Comparison of ENCODE assay signal across 28 cellular contexts in the genomic region with DNA sequence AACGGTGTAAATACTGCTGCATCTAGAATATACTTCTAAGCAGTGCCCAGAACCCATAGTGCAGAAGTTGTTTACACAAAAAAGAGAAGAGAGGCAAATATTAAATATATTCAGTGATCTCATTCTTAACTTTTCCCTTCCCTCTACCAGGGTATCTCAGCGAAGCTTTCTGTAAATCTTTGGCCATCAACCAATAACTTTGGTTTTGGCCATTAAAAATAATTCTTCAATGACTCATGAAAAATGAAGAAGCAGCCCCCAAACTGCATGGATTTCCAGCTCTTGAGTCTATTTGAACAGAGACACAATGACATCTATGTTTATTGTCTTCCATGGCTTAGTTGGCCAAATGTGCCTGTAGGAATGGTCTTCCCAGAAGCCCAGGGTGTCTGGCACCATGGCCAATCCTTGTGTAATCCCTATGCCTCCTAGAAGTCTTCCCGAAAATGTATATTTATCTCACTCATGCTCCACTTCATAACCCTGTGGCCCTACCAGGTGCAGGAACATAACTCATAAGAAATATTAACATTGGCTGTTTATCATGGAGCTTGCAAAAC.
"Had no signal": no experiment of that assay in that cellular context is flagged by ENCODE, and none has a peak within 500 bp of the region (broad histone marks: within the 10 kb centered on the region; RNA-seq: fewer than 3 reads in every experiment).

No MANE protein-coding gene starts in this region.

- ATAC-seq: activated CD4-positive, alpha-beta T cell treated with anti-CD3 and anti-CD28 coated beads for 36 hours; activated CD8-positive, alpha-beta memory T cell treated with anti-CD3 and anti-CD28 coated beads, Interleukin-2, amount 10 ng/mL, durations not matched to agents 7 days and 5 days; activated CD8-positive, alpha-beta T cell treated with anti-CD3 and anti-CD28 coated beads, Interleukin-2, amount 10 ng/mL, durations not matched to agents 7 days and 5 days; activated naive CD4-positive, alpha-beta T cell treated with anti-CD3 and anti-CD28 coated beads, Interleukin-2, amount 50 U/mL, for 72 hours had no signal

- DNase-seq: activated CD4-positive, alpha-beta memory T cell treated with anti-CD3 and anti-CD28 coated beads for 36 hours; activated CD4-positive, alpha-beta T cell treated with anti-CD3 and anti-CD28 coated beads for 36 hours; activated CD4-positive, alpha-beta T cell treated with anti-CD3 and anti-CD28 coated beads, Interleukin-2, amount 10 ng/mL, durations not matched to agents 24 days and 14 days; activated CD4-positive, CD25-positive, alpha-beta regulatory T cell; activated CD4-positive, CD25-positive, alpha-beta regulatory T cell treated with anti-CD3 and anti-CD28 coated beads, Interleukin-2, amount 50 U/mL, for 72 hours; activated CD8-positive, alpha-beta memory T cell treated with anti-CD3 and anti-CD28 coated beads, Interleukin-2, amount 10 ng/mL, durations not matched to agents 7 days and 5 days; activated CD8-positive, alpha-beta memory T cell treated with anti-CD3 and anti-CD28 coated beads, Interleukin-2, amount 50 U/mL, for 4 hours; activated CD8-positive, alpha-beta T cell treated with anti-CD3 and anti-CD28 coated beads, Interleukin-2, amount 10 ng/mL, durations not matched to agents 7 days and 5 days; activated effector memory CD4-positive, alpha-beta T cell treated with anti-CD3 and anti-CD28 coated beads, Interleukin-2, amount 50 U/mL, for 16 hours; activated naive CD4-positive, alpha-beta T cell treated with anti-CD3 and anti-CD28 coated beads, Interleukin-2, amount 10 ng/mL, durations not matched to agents 7 days and 5 days; activated naive CD8-positive, alpha-beta T cell treated with anti-CD3 and anti-CD28 coated beads, Interleukin-2, amount 10 ng/mL, durations not matched to agents 7 days and 5 days; activated T-cell treated with anti-CD3 and anti-CD28 coated beads, Interleukin-2, amount 50 U/mL, for 1 hour; activated T-cell treated with anti-CD3 and anti-CD28 coated beads, Interleukin-2, amount 50 U/mL, for 48 hours; central memory CD4-positive, alpha-beta T cell; cerebellar nuclear complex; colonic mucosa; effector CD8-positive, alpha-beta T cell; esophagus squamous epithelium; foreskin fibroblast; head of caudate nucleus; hippocampal formation had no signal

- H3K9me3 ChIP-seq: ascending aorta, breast epithelium, colonic mucosa, esophagus squamous epithelium had no signal

- H3K4me3 Mint-ChIP-seq: activated CD4-positive, alpha-beta memory T cell treated with anti-CD3 and anti-CD28 coated beads for 36 hours; activated CD4-positive, alpha-beta T cell treated with anti-CD3 and anti-CD28 coated beads for 36 hours; activated CD4-positive, alpha-beta T cell treated with anti-CD3 and anti-CD28 coated beads, Interleukin-2, amount 10 ng/mL, durations not matched to agents 24 days and 14 days; activated CD8-positive, alpha-beta memory T cell treated with anti-CD3 and anti-CD28 coated beads, Interleukin-2, amount 10 ng/mL, durations not matched to agents 7 days and 5 days; activated CD8-positive, alpha-beta T cell treated with anti-CD3 and anti-CD28 coated beads, Interleukin-2, amount 10 ng/mL, durations not matched to agents 7 days and 5 days; activated naive CD4-positive, alpha-beta T cell treated with anti-CD3 and anti-CD28 coated beads, Interleukin-2, amount 10 ng/mL, durations not matched to agents 7 days and 5 days; activated naive CD8-positive, alpha-beta T cell treated with anti-CD3 and anti-CD28 coated beads, Interleukin-2, amount 10 ng/mL, durations not matched to agents 7 days and 5 days; activated T-helper 1 cell treated with anti-CD3 and anti-CD28 coated beads, Interleukin-12 subunit alpha, Interleukin-12 subunit beta, Interleukin-2, Interleukin-4 antibody, amounts not matched to agents 30 ng/mL and 10 ng/mL and 1 ng/mL, durations not matched to agents 14 hours and 24 hours and 36 hours; brain had no signal

- H3K27me3 Mint-ChIP-seq: activated CD4-positive, alpha-beta memory T cell treated with anti-CD3 and anti-CD28 coated beads for 36 hours; activated CD4-positive, alpha-beta T cell treated with anti-CD3 and anti-CD28 coated beads for 36 hours; activated CD4-positive, alpha-beta T cell treated with anti-CD3 and anti-CD28 coated beads, Interleukin-2, amount 10 ng/mL, durations not matched to agents 24 days and 14 days; activated CD8-positive, alpha-beta memory T cell treated with anti-CD3 and anti-CD28 coated beads, Interleukin-2, amount 10 ng/mL, durations not matched to agents 7 days and 5 days; activated naive CD4-positive, alpha-beta T cell treated with anti-CD3 and anti-CD28 coated beads, Interleukin-2, amount 10 ng/mL, durations not matched to agents 7 days and 5 days; activated naive CD8-positive, alpha-beta T cell treated with anti-CD3 and anti-CD28 coated beads, Interleukin-2, amount 10 ng/mL, durations not matched to agents 7 days and 5 days; brain had no signal

- H3K27ac Mint-ChIP-seq: activated CD4-positive, alpha-beta memory T cell treated with anti-CD3 and anti-CD28 coated beads for 36 hours; activated CD4-positive, alpha-beta T cell treated with anti-CD3 and anti-CD28 coated beads for 36 hours; activated CD4-positive, alpha-beta T cell treated with anti-CD3 and anti-CD28 coated beads, Interleukin-2, amount 10 ng/mL, durations not matched to agents 24 days and 14 days; activated CD8-positive, alpha-beta memory T cell treated with anti-CD3 and anti-CD28 coated beads, Interleukin-2, amount 10 ng/mL, durations not matched to agents 7 days and 5 days; activated CD8-positive, alpha-beta T cell treated with anti-CD3 and anti-CD28 coated beads, Interleukin-2, amount 10 ng/mL, durations not matched to agents 7 days and 5 days; activated naive CD4-positive, alpha-beta T cell treated with anti-CD3 and anti-CD28 coated beads, Interleukin-2, amount 10 ng/mL, durations not matched to agents 7 days and 5 days; activated naive CD4-positive, alpha-beta T cell treated with anti-CD3 and anti-CD28 coated beads, Interleukin-2, amount 50 U/mL, for 72 hours; activated naive CD8-positive, alpha-beta T cell treated with anti-CD3 and anti-CD28 coated beads, Interleukin-2, amount 10 ng/mL, durations not matched to agents 7 days and 5 days; activated T-helper 1 cell treated with anti-CD3 and anti-CD28 coated beads, Interleukin-12 subunit alpha, Interleukin-12 subunit beta, Interleukin-2, Interleukin-4 antibody, amounts not matched to agents 30 ng/mL and 10 ng/mL and 1 ng/mL, durations not matched to agents 14 hours and 24 hours and 36 hours; activated T-helper 2 cell treated with anti-CD3 and anti-CD28 coated beads, Interferon-gamma antibody, Interleukin-2, Interleukin-4, amounts not matched to agents 10 μg/mL and 5 μg/mL and 100 μg/mL, durations not matched to agents 14 hours and 24 hours and 36 hours; brain had no signal

- H3K4me1 Mint-ChIP-seq: activated CD4-positive, alpha-beta T cell treated with anti-CD3 and anti-CD28 coated beads for 36 hours; activated CD4-positive, alpha-beta T cell treated with anti-CD3 and anti-CD28 coated beads, Interleukin-2, amount 10 ng/mL, durations not matched to agents 24 days and 14 days; activated CD8-positive, alpha-beta memory T cell treated with anti-CD3 and anti-CD28 coated beads, Interleukin-2, amount 10 ng/mL, durations not matched to agents 7 days and 5 days; activated naive CD4-positive, alpha-beta T cell treated with anti-CD3 and anti-CD28 coated beads, Interleukin-2, amount 10 ng/mL, durations not matched to agents 7 days and 5 days; activated naive CD8-positive, alpha-beta T cell treated with anti-CD3 and anti-CD28 coated beads, Interleukin-2, amount 10 ng/mL, durations not matched to agents 7 days and 5 days; brain had no signal

- H3K4me3 ChIP-seq: ascending aorta, breast epithelium, cardiac muscle cell, colonic mucosa, esophagus squamous epithelium had no signal

- H3K36me3 Mint-ChIP-seq: activated CD4-positive, alpha-beta memory T cell treated with anti-CD3 and anti-CD28 coated beads for 36 hours; activated CD8-positive, alpha-beta memory T cell treated with anti-CD3 and anti-CD28 coated beads, Interleukin-2, amount 10 ng/mL, durations not matched to agents 7 days and 5 days; activated naive CD4-positive, alpha-beta T cell treated with anti-CD3 and anti-CD28 coated beads, Interleukin-2, amount 10 ng/mL, durations not matched to agents 7 days and 5 days; activated naive CD4-positive, alpha-beta T cell treated with anti-CD3 and anti-CD28 coated beads, Interleukin-2, amount 50 U/mL, for 72 hours; activated naive CD8-positive, alpha-beta T cell treated with anti-CD3 and anti-CD28 coated beads, Interleukin-2, amount 10 ng/mL, durations not matched to agents 7 days and 5 days; brain had no signal
